Comparison of ENCODE assay signal across 26 cellular contexts in the genomic region with DNA sequence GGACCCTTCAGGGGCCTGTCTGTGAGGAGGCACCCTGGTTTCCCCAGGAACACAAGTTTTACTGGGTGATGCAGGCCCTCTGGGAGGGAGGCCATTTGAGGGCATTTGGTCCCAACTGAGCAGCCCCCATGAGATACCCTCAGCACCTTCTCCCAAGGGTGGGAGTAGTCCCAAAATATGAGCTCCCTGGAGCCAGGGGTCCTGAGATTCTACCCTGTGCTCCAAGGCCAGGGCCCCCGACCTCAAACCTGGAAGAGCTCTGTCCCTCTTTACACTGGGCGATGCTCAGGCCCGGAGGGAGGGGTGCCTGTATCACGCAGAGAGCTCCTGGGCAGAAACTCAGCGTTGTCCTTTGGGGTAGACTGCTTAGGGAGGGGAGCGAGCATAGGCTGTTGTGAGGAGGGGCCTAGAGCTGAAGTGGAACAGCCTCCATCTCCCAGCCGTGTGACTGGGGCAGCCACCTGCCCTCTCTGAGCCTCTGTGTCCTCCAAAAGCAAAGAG.
"Had no signal": no experiment of that assay in that cellular context is flagged by ENCODE, and none has a peak within 500 bp of the region (broad histone marks: within the 10 kb centered on the region; RNA-seq: fewer than 3 reads in every experiment).

No MANE protein-coding gene starts in this region.

- DNase-seq: activated CD4-positive, alpha-beta T cell treated with anti-CD3 and anti-CD28 coated beads for 1 hour; activated CD4-positive, alpha-beta T cell treated with anti-CD3 and anti-CD28 coated beads, Interleukin-2, amount 50 U/mL, for 1 hour; activated CD8-positive, alpha-beta T cell treated with anti-CD3 and anti-CD28 coated beads, Interleukin-2, amount 10 ng/mL, durations not matched to agents 7 days and 5 days; activated naive CD4-positive, alpha-beta T cell; activated T-cell treated with anti-CD3 and anti-CD28 coated beads, Interleukin-2, amount 50 U/mL, for 1 hour; brain microvascular endothelial cell; central memory CD4-positive, alpha-beta T cell; effector memory CD8-positive, alpha-beta T cell; foreskin melanocyte; glutamatergic neuron; hippocampal formation; left ventricle myocardium superior; mammary epithelial cell; midbrain; nucleus accumbens; stimulated activated CD4-positive, alpha-beta T cell treated with anti-CD3 and anti-CD28 coated beads, Interleukin-1b, Interleukin-23, amount 100 ng/mL, for 48 hours; T-helper 1 cell; upper lobe of left lung had no signal

- H3K9me3 Mint-ChIP-seq: effector memory CD8-positive, alpha-beta T cell; nephron had no signal

- H3K4me1 ChIP-seq: ascending aorta, upper lobe of left lung had no signal

- H3K27me3 Mint-ChIP-seq: activated naive CD8-positive, alpha-beta T cell had no signal

- H3K27ac ChIP-seq: adrenal gland, ascending aorta, brain microvascular endothelial cell, dorsolateral prefrontal cortex, skin epidermis, thoracic aorta, upper lobe of left lung had no signal

- H3K36me3 ChIP-seq: adrenal gland, ascending aorta, brain microvascular endothelial cell, thoracic aorta, upper lobe of left lung had no signal

- H3K4me3 Mint-ChIP-seq: activated CD8-positive, alpha-beta T cell treated with anti-CD3 and anti-CD28 coated beads, Interleukin-2, amount 10 ng/mL, durations not matched to agents 7 days and 5 days; activated naive CD8-positive, alpha-beta T cell; effector memory CD8-positive, alpha-beta T cell; nephron had no signal

- H3K4me3 ChIP-seq: adrenal gland, ascending aorta, dorsolateral prefrontal cortex, skin epidermis, thoracic aorta, upper lobe of left lung had no signal

- ATAC-seq: activated CD8-positive, alpha-beta T cell treated with anti-CD3 and anti-CD28 coated beads, Interleukin-2, amount 10 ng/mL, durations not matched to agents 7 days and 5 days; effector memory CD8-positive, alpha-beta T cell; esophagus mucosa; left ventricle myocardium superior had no signal

- H3K27ac Mint-ChIP-seq: activated CD8-positive, alpha-beta T cell treated with anti-CD3 and anti-CD28 coated beads, Interleukin-2, amount 10 ng/mL, durations not matched to agents 7 days and 5 days; activated naive CD8-positive, alpha-beta T cell; effector memory CD8-positive, alpha-beta T cell had no signal

- H3K36me3 Mint-ChIP-seq: activated naive CD8-positive, alpha-beta T cell had no signal

- H3K27me3 ChIP-seq: adrenal gland, ascending aorta, brain microvascular endothelial cell, dorsolateral prefrontal cortex, upper lobe of left lung had no signal

- H3K9me3 ChIP-seq: adrenal gland, ascending aorta, thoracic aorta, upper lobe of left lung had no signal
